23 cellular contexts compared by ENCODE assay signal in genomic region chr18:68466714-68467113, GRCh38.
"Had no signal": no experiment of that assay in that cellular context is flagged by ENCODE, and none has a peak within 500 bp of the region (broad histone marks: within the 10 kb centered on the region; RNA-seq: fewer than 3 reads in every experiment).

No MANE protein-coding gene starts in this region.

- H3K27ac ChIP-seq: colonic mucosa, epithelial cell of prostate, esophagus muscularis mucosa, prostate gland, sigmoid colon, skin epidermis, spleen, testis, tibial artery had no signal

- ATAC-seq: left lobe of liver; naive thymus-derived CD4-positive, alpha-beta T cell; right cardiac atrium; stimulated activated memory B cell treated with anti-CD40 and anti-IgM and Interleukin-4, amounts not matched to agents 10 μg/mL and 1 μg/mL and 100 μg/mL, for 72 hours; stimulated activated naive CD8-positive, alpha-beta T cell treated with anti-CD3 and anti-CD28 coated beads, Interleukin-15, Interleukin-2, amounts not matched to agents 100 U/mL and 50 U/mL, for 24 hours had no signal

- DNase-seq: colonic mucosa; effector CD8-positive, alpha-beta T cell; endodermal cell; foreskin melanocyte; kidney; mesenchymal stem cell; naive thymus-derived CD4-positive, alpha-beta T cell; nucleus accumbens; right cardiac atrium; sigmoid colon; spleen; stimulated activated CD4-positive, alpha-beta T cell treated with anti-CD3 and anti-CD28 coated beads, Interleukin-4, amount 100 ng/mL, for 4 hours; stimulated activated naive CD8-positive, alpha-beta T cell treated with anti-CD3 and anti-CD28 coated beads, Interleukin-15, Interleukin-2, amounts not matched to agents 100 U/mL and 50 U/mL, for 24 hours; substantia nigra; testis; tibial artery had no signal

- H3K4me3 ChIP-seq: colonic mucosa, esophagus muscularis mucosa, lung, prostate gland, sigmoid colon, skin epidermis, spleen, testis, tibial artery had no signal

- H3K9me3 ChIP-seq: colonic mucosa, esophagus muscularis mucosa, prostate gland, sigmoid colon, spleen, testis, tibial artery had no signal

- H3K36me3 ChIP-seq: colonic mucosa, esophagus muscularis mucosa, prostate gland, sigmoid colon, spleen, tibial artery had no signal

- H3K4me1 ChIP-seq: colonic mucosa, esophagus muscularis mucosa, prostate gland, sigmoid colon, spleen, testis had no signal

- H3K27me3 ChIP-seq: colonic mucosa, esophagus muscularis mucosa, sigmoid colon, spleen, testis, tibial artery had no signal
